Comparison of ENCODE assay signal across 8 cellular contexts in genomic region chrX:65688403-65688881, GRCh38. TPM values are rescaled to one million over a fixed set of nuclear protein-coding genes. Genes with fewer than 3 reads are reported as not detected.
A peak's percentile ranks its signal among the peaks of the same experiment; 100 is the strongest.
DNase-seq lines count a peak whose midpoint lies in the region; ATAC-seq and TF ChIP-seq lines count a peak whose summit lies in the region.

No MANE protein-coding gene starts in this region.

- H3K36me3 ChIP-seq in IMR-90 (ENCODE audit: control insufficient read depth, insufficient read depth, low read length): no peaks in the 10 kb centered on the region
- H3K36me3 ChIP-seq in effector memory CD4-positive, alpha-beta T cell (ENCODE audit: control insufficient read depth, insufficient read depth, low read length): no peaks in the 10 kb centered on the region
- H3K36me3 ChIP-seq in thyroid gland: no peaks in the 10 kb centered on the region

- peaks cover 22% of the 10 kb centered on the region for H3K9me1 ChIP-seq in IMR-90 (ENCODE audit: insufficient read depth, low read length)

- H2AK9ac ChIP-seq in IMR-90 (replicated peaks; ENCODE audit: low read depth, low read length, poor library complexity): no peak overlapping the region

- peaks cover 15% of the 10 kb centered on the region for H3K4me1 ChIP-seq in IMR-90 (ENCODE audit: control insufficient read depth, insufficient read depth, low read length)
- peaks cover 57% of the 10 kb centered on the region for H3K4me1 ChIP-seq in effector memory CD4-positive, alpha-beta T cell (ENCODE audit: control insufficient read depth, insufficient read depth, low read length, poor library complexity, severe bottlenecking)
- peaks cover 27 to 70% of the 10 kb centered on the region in 2 donors for H3K4me1 ChIP-seq in thyroid gland

- TF ChIP-seq RAD21 in IMR-90 (IDR thresholded peaks at IDR 0.05; ENCODE audit: low read length): no peak

- TF ChIP-seq POLR2A in IMR-90 (IDR thresholded peaks at IDR 0.05; ENCODE audit: low read depth, low read length): no peak
- TF ChIP-seq POLR2A in thyroid gland (IDR thresholded peaks at IDR 0.05): no peak

- no peak overlapping the region for H4K91ac ChIP-seq in IMR-90 (ENCODE audit: insufficient read depth, low read depth, low read length)

- in situ Hi-C loops in IMR-90 (cut with MboI; ENCODE audit: low sequenced_read_pairs): no loop called here

- H3K9me3 ChIP-seq in IMR-90 (ENCODE audit: control insufficient read depth, insufficient read depth, low read length): no peaks in the 10 kb centered on the region
- H3K9me3 ChIP-seq in effector memory CD4-positive, alpha-beta T cell (ENCODE audit: control insufficient read depth, low read length): no peaks in the 10 kb centered on the region
- no peaks in the 10 kb centered on the region for H3K9me3 ChIP-seq in thyroid gland

- ATAC-seq in GM21423 (IDR thresholded peaks at IDR 0.05; ENCODE audit: unreplicated experiment) (peak; percentile 90), IMR-90 (ENCODE audit: low read depth) (peak; percentile 68)

- H2AFZ ChIP-seq in IMR-90 (replicated peaks; ENCODE audit: low read length, poor library complexity): no peak overlapping the region

- dilution Hi-C loops in IMR-90 (cut with HindIII; ENCODE audit: low sequenced_read_pairs, unreplicated experiment): no loop called here

- H3K27ac ChIP-seq in IMR-90 (ENCODE audit: insufficient read depth, low read length) (peak overlapping the region; percentile 25; the same call in 1 of the 2 replicates), thyroid gland (peak overlapping the region in 2 of 3 donors; percentile 30 to 79)
- peak overlapping the region; percentile 40 for H3K27ac ChIP-seq in effector memory CD4-positive, alpha-beta T cell (ENCODE audit: insufficient read depth, low read length, poor library complexity, severe bottlenecking)

- H3K4ac ChIP-seq in IMR-90 (ENCODE audit: low read depth, low read length): no peak overlapping the region

- CTCF ChIA-PET in IMR-90 (lab: Yijun Ruan, JAX): no interaction called here

- H3K18ac ChIP-seq in IMR-90 (ENCODE audit: low read depth, low read length): no peak overlapping the region

- no peak overlapping the region for H3K14ac ChIP-seq in IMR-90 (replicated peaks; ENCODE audit: low read depth, low read length)

- peak; percentile 89 for DNase-seq in GM12865 (ENCODE audit: low read depth)
- peak; percentile 73 for DNase-seq in IMR-90
- no peak for DNase-seq in effector memory CD4-positive, alpha-beta T cell
- DNase-seq in thyroid gland: no peak
- DNase-seq in NCI-H2029 (lab: John Stamatoyannopoulos, UW): no peak
- no peak for DNase-seq in RKO (ENCODE audit: low spot score)
- no peak for DNase-seq in UCSD-AML1 (lab: John Stamatoyannopoulos, UW; ENCODE audit: unreplicated experiment)

- H3K9ac ChIP-seq in IMR-90 (ENCODE audit: low read depth, low read length): no peak overlapping the region

- no peak overlapping the region for H4K8ac ChIP-seq in IMR-90 (ENCODE audit: low read depth in 2 of 2, low read length in 2 of 2)

- H3K4me3 ChIP-seq in GM12865 (ENCODE audit: low read depth, low read length) (no peak overlapping the region), IMR-90 (ENCODE audit: insufficient read depth, low read depth, low read length) (no peak overlapping the region), thyroid gland (replicated peaks in 1 of 3) (no peak overlapping the region)
- H3K4me3 ChIP-seq in effector memory CD4-positive, alpha-beta T cell (ENCODE audit: insufficient read depth, low read depth, low read length, poor library complexity, severe bottlenecking): no peak overlapping the region

- TF ChIP-seq CTCF in GM12865 (IDR thresholded peaks at IDR 0.05; ENCODE audit: insufficient read depth, low read depth, low read length, missing control alignments): no peak
- no peak for TF ChIP-seq CTCF in IMR-90 (conservative IDR thresholded peaks at IDR 0.05; ENCODE audit: low read depth, low read length)
- no peak for TF ChIP-seq CTCF in thyroid gland (IDR thresholded peaks at IDR 0.05)

- H2BK15ac ChIP-seq in IMR-90 (ENCODE audit: low read depth, low read length): no peak overlapping the region

- no peak overlapping the region for H4K5ac ChIP-seq in IMR-90 (ENCODE audit: low read depth, low read length)

- H3K56ac ChIP-seq in IMR-90 (ENCODE audit: extremely low read depth, insufficient read depth, low read length): no peak overlapping the region

- no peak overlapping the region for H2BK20ac ChIP-seq in IMR-90 (ENCODE audit: low read depth, low read length)

- no peak overlapping the region for H3K4me2 ChIP-seq in IMR-90 (ENCODE audit: low read depth, low read length)

- WGBS in IMR-90 (ENCODE audit: extremely low coverage in 2 of 2, insufficient read length in 1 of 2), 2 experiments: no CpG with 5 or more reads among the region's 3 CpGs
- WGBS in thyroid gland, 2 donors: 22 to 36% methylated on average over 3 of the region's 3 CpGs

- H3K27me3 ChIP-seq in IMR-90 (ENCODE audit: control insufficient read depth, insufficient read depth, low read length) (no peaks in the 10 kb centered on the region), thyroid gland (no peaks in the 10 kb centered on the region)
- H3K27me3 ChIP-seq in effector memory CD4-positive, alpha-beta T cell (replicated peaks; ENCODE audit: control insufficient read depth, insufficient read depth, low read length, poor library complexity, severe bottlenecking): no peaks in the 10 kb centered on the region

- no TSS peak for BruUV-seq in IMR-90 (replicated peaks; lab: Mats Ljungman, UMichigan)

- peaks cover 0 to 6% of the 10 kb centered on the region in 2 experiments; a peak in 2 of 4 replicates for H3K79me1 ChIP-seq in IMR-90 (ENCODE audit: low read depth in 1 of 2, low read length in 2 of 2)

- H3K23ac ChIP-seq in IMR-90 (ENCODE audit: low read depth, low read length): no peak overlapping the region

- H2AK5ac ChIP-seq in IMR-90 (ENCODE audit: low read depth, low read length): no peak overlapping the region

- peak overlapping the region; percentile 6 for H2BK5ac ChIP-seq in IMR-90 (ENCODE audit: low read depth, low read length, poor library complexity, severe bottlenecking)

- peaks cover 83% of the 10 kb centered on the region for H4K20me1 ChIP-seq in IMR-90 (ENCODE audit: insufficient read depth, low read length)

- H2BK120ac ChIP-seq in IMR-90 (ENCODE audit: low read depth, low read length): no peak overlapping the region

- intact Hi-C loops in IMR-90 (cut with micrococcal nuclease): no loop called here
- intact Hi-C loops in thyroid gland (cut with DNase I): no loop called here

- POLR2A ChIA-PET in IMR-90 (lab: Charles Lee; ENCODE audit: unreplicated experiment): no interaction called here

TF ChIP-seq in IMR-90, 13 proteins besides CTCF, POLR2A, EP300 and RAD21:
- TF ChIP-seq CEBPB (IDR thresholded peaks at IDR 0.05; ENCODE audit: low read depth, low read length): peak; percentile 67
- no peak for TF ChIP-seq RFX5 (IDR thresholded peaks at IDR 0.05; ENCODE audit: low read depth, low read length)
- no peak for TF ChIP-seq RCOR1 (IDR thresholded peaks at IDR 0.05; ENCODE audit: insufficient replicate concordance, low read length)
- TF ChIP-seq MAZ (IDR thresholded peaks at IDR 0.05; ENCODE audit: borderline replicate concordance, low read depth, low read length): no peak
- TF ChIP-seq BHLHE40 (IDR thresholded peaks at IDR 0.05; ENCODE audit: low read depth, low read length): no peak
- no peak for TF ChIP-seq USF2 (IDR thresholded peaks at IDR 0.05; ENCODE audit: low read depth, low read length)

RNA-seq across cellular contexts. Expression of gene MSN, which starts 21.0 kb away (rescaled TPM):
- total RNA-seq in IMR-90 (2012; rRNA removed) (580 and 619 TPM in 2 replicates), thyroid gland (100 to 1,000 TPM; 204 to 318 (median 259) TPM)
- 422 TPM in 2 replicates for polyA plus RNA-seq in IMR-90 (2012; rRNA removed)
- polyA plus RNA-seq in IMR-90 (2012; cell fraction: cytosol; rRNA removed): 175 and 199 TPM in 2 replicates
- 152 and 305 TPM in 2 replicates for polyA plus RNA-seq in IMR-90 (2012; cell fraction: nucleus; rRNA removed; ENCODE audit: low replicate concordance)

Comparison
In these comparisons a context has a peak if more than half of its experiments do, and no peak if none do; other contexts are left out.
1. DNase-seq: peak in GM12865 (single experiment) and IMR-90 (single experiment); none in effector memory CD4-positive, alpha-beta T cell (0 of 3), thyroid gland (0 of 2), NCI-H2029 (single experiment), RKO (single experiment) and UCSD-AML1 (single experiment).
2. Peak in every context shown above with its lines, with median percentiles within 50 percentile points of each other: H3K27ac ChIP-seq.